In genomic region chr7:117324940-117325339, GRCh38 we compare ENCODE assay signal across 15 cellular contexts. TPM values are rescaled to one million over a fixed set of nuclear protein-coding genes. Genes with fewer than 3 reads are reported as not detected.
A peak's percentile ranks its signal among the peaks of the same experiment; 100 is the strongest.
DNase-seq lines count a peak whose midpoint lies in the region; ATAC-seq, FAIRE-seq and TF ChIP-seq lines count a peak whose summit lies in the region.
"Had no signal": no experiment of that assay in that cellular context is flagged by ENCODE, and none has a peak within 500 bp of the region (broad histone marks: within the 10 kb centered on the region; RNA-seq: fewer than 3 reads in every experiment).

No MANE protein-coding gene starts in this region.

- no peak overlapping the region for H2AFZ ChIP-seq in H9 (ENCODE audit: low read length)

- H3K23ac ChIP-seq in H9 (ENCODE audit: insufficient read length, low read depth, low read length), result no peak overlapping the region

- H3K36me3 Mint-ChIP-seq in H9 (ENCODE audit: insufficient read depth in 1 of 3, low read depth in 3 of 3), result peaks cover 0 to 11% (median 0%) of the 10 kb centered on the region in 3 experiments; a peak in 4 of 7 replicates

- DNase-seq in H9, result peak; percentile 70
- no peak for DNase-seq in kidney
- DNase-seq in HCEC 1CT, result no peak
- DNase-seq in SKM-1 treated with dmso at 0.1 percent for 144 hours (lab: John Stamatoyannopoulos, UW; ENCODE audit: unreplicated experiment), result no peak
- DNase-seq in HT-29 (ENCODE audit: low spot score), result no peak
- DNase-seq: activated naive CD4-positive, alpha-beta T cell; cerebellar nuclear complex; NCI-H524 treated with DMSO at 0.1 percent for 48 hours; T-helper 9 cell had no signal

- no CpG with 5 or more reads among the region's 4 CpGs for WGBS in H9 (ENCODE audit: extremely low coverage, insufficient read length, low lambda C conversion rate)

- no peaks in the 10 kb centered on the region for H3K79me2 ChIP-seq in H9 (ENCODE audit: insufficient read depth, low read length)

- no peak overlapping the region for H3K4ac ChIP-seq in H9 (ENCODE audit: low read depth, low read length)

- no peaks in the 10 kb centered on the region for H3K79me1 ChIP-seq in H9 (ENCODE audit: insufficient read depth, low read depth, low read length, poor library complexity, severe bottlenecking)

- H4K5ac ChIP-seq in H9 (ENCODE audit: insufficient read length, low read depth, low read length), result no peak overlapping the region

- no peak overlapping the region for H2AK5ac ChIP-seq in H9 (ENCODE audit: insufficient read length, low read length)

- no peaks in the 10 kb centered on the region for H4K20me1 ChIP-seq in H9 (ENCODE audit: control insufficient read depth, insufficient read depth, insufficient read length)
- H4K20me1 ChIP-seq: BLaER1 had no signal

- H3K23me2 ChIP-seq in H9 (ENCODE audit: insufficient read length, low read depth, low read length, poor library complexity, severe bottlenecking), result peaks cover 21% of the 10 kb centered on the region

- H3K4me1 Mint-ChIP-seq in H9, result peaks cover 9 to 22% of the 10 kb centered on the region in 2 experiments

- no peak overlapping the region for H3K14ac ChIP-seq in H9 (ENCODE audit: insufficient read depth, low read length)

- H3K27ac Mint-ChIP-seq in H9, result no peak overlapping the region

- H2BK12ac ChIP-seq in H9 (ENCODE audit: insufficient read length, low read depth, low read length), result no peak overlapping the region

- intact Hi-C loops in kidney (cut with DNase I), result no loop called here

- H4K91ac ChIP-seq in H9 (ENCODE audit: insufficient read length, low read depth, low read length), result no peak overlapping the region

- no peak overlapping the region for H2BK20ac ChIP-seq in H9 (ENCODE audit: low read depth, low read length, poor library complexity, severe bottlenecking)

- H3T11ph ChIP-seq in H9 (ENCODE audit: low read length), result no peak overlapping the region

- no peak overlapping the region for H3K56ac ChIP-seq in H9 (ENCODE audit: insufficient read length, low read depth, low read length)

- no peaks in the 10 kb centered on the region for H3K36me3 ChIP-seq in duodenal mucosa (ENCODE audit: control insufficient read depth in 1 of 2, insufficient read depth in 2 of 2, low read length in 2 of 2)
- H3K36me3 ChIP-seq in kidney (ENCODE audit: control insufficient read depth in 1 of 2, insufficient read depth in 2 of 2, low read length in 2 of 2), result no peaks in the 10 kb centered on the region
- H3K36me3 ChIP-seq in skeletal muscle satellite cell (ENCODE audit: insufficient read depth, low read length), result no peaks in the 10 kb centered on the region
- H3K36me3 ChIP-seq: BLaER1 had no signal

- peaks cover 93% of the 10 kb centered on the region for H3K27me3 Mint-ChIP-seq in H9 (ENCODE audit: low read depth)

- ATAC-seq in HG02870 (IDR thresholded peaks at IDR 0.05; ENCODE audit: unreplicated experiment), result no peak

- H4K8ac ChIP-seq in H9 (replicated peaks; ENCODE audit: insufficient read length, low read depth, low read length), result no peak overlapping the region

- H3K4me2 ChIP-seq in H9 (ENCODE audit: insufficient read depth, insufficient read length, low read length) (peak overlapping the region; percentile 70), skeletal muscle satellite cell (ENCODE audit: low read length) (peak overlapping the region; percentile 97)
- H3K4me2 ChIP-seq: BLaER1 had no signal

- no peak for TF ChIP-seq CTCF in H9 (conservative IDR thresholded peaks at IDR 0.05)
- no peak for TF ChIP-seq CTCF in kidney (IDR thresholded peaks at IDR 0.05; ENCODE audit: borderline replicate concordance, extremely low read depth, insufficient read depth)

- H3K9me3 ChIP-seq in H9 (ENCODE audit: control insufficient read depth, low read depth, low read length) (no peaks in the 10 kb centered on the region), duodenal mucosa (ENCODE audit: control insufficient read depth in 1 of 2, low read length in 2 of 2) (no peaks in the 10 kb centered on the region), kidney (ENCODE audit: control insufficient read depth in 1 of 2, low read length in 2 of 2) (no peaks in the 10 kb centered on the region), skeletal muscle satellite cell (replicated peaks; ENCODE audit: low read length) (no peaks in the 10 kb centered on the region)

- H3K9me3 Mint-ChIP-seq in H9, result peaks cover 10% of the 10 kb centered on the region in 2 experiments; a peak in 4 of 5 replicates

- H2BK5ac ChIP-seq in H9 (ENCODE audit: insufficient read length, low read length), result no peak overlapping the region

- H3K18ac ChIP-seq in H9 (ENCODE audit: insufficient read length, low read depth, low read length), result no peak overlapping the region

- no peak overlapping the region for H2BK15ac ChIP-seq in H9 (ENCODE audit: low read depth, low read length)

- no peak for FAIRE-seq in kidney (lab: Jason Lieb, UNC)

- no peak overlapping the region for H3K27ac ChIP-seq in H9 (ENCODE audit: insufficient read length, low read depth, low read length)
- H3K27ac ChIP-seq in duodenal mucosa (ENCODE audit: low read depth, low read length), result no peak overlapping the region
- H3K27ac ChIP-seq in kidney (ENCODE audit: low read depth in 2 of 2, low read length in 2 of 2), result no peak overlapping the region
- H3K27ac ChIP-seq: BLaER1, RWPE1 had no signal

- H3K4me3 ChIP-seq in duodenal mucosa (ENCODE audit: low read depth in 1 of 2, low read length in 2 of 2) (peak overlapping the region; percentile 53 to 62), kidney (ENCODE audit: low read length in 2 of 2) (peak overlapping the region; percentile 33 to 42), skeletal muscle satellite cell (ENCODE audit: low read length) (peak overlapping the region; percentile 71)
- H3K4me3 ChIP-seq: BLaER1 had no signal

- no peaks in the 10 kb centered on the region for H3K4me1 ChIP-seq in H9 (ENCODE audit: insufficient read depth, low read length)
- peaks cover 5 to 21% of the 10 kb centered on the region in 2 donors for H3K4me1 ChIP-seq in duodenal mucosa (ENCODE audit: control insufficient read depth in 1 of 2, insufficient read depth in 2 of 2, low read length in 2 of 2)
- H3K4me1 ChIP-seq in kidney (ENCODE audit: control insufficient read depth in 1 of 2, insufficient read depth in 1 of 2, low read depth in 1 of 2, low read length in 2 of 2), result peaks cover 0 to 9% of the 10 kb centered on the region in 2 donors
- H3K4me1 ChIP-seq in skeletal muscle satellite cell (ENCODE audit: control insufficient read depth, insufficient read depth, low read length), result peaks cover 24% of the 10 kb centered on the region
- H3K4me1 ChIP-seq: BLaER1 had no signal

- no peak overlapping the region for H2BK120ac ChIP-seq in H9 (ENCODE audit: low read depth, low read length, poor library complexity, severe bottlenecking)

- peak overlapping the region; percentile 70 to 89 for H3K4me3 Mint-ChIP-seq in H9

- no peak overlapping the region for H3K9ac ChIP-seq in H9 (ENCODE audit: extremely low read depth, insufficient read length, low read length)
- no peak overlapping the region for H3K9ac ChIP-seq in duodenal mucosa (ENCODE audit: low read depth in 1 of 2, low read length in 2 of 2)
- H3K9ac ChIP-seq in kidney (ENCODE audit: low read length in 2 of 2), result no peak overlapping the region
- H3K9ac ChIP-seq in skeletal muscle satellite cell (ENCODE audit: low read depth, low read length), result no peak overlapping the region
- H3K9ac ChIP-seq: BLaER1 had no signal

- H3K27me3 ChIP-seq in H9 (ENCODE audit: insufficient read depth, low read length), result peaks cover 61% of the 10 kb centered on the region
- peaks cover 52% of the 10 kb centered on the region in 2 donors for H3K27me3 ChIP-seq in duodenal mucosa (ENCODE audit: control insufficient read depth in 1 of 2, insufficient read depth in 2 of 2, low read length in 2 of 2)
- H3K27me3 ChIP-seq in skeletal muscle satellite cell (ENCODE audit: control insufficient read depth, insufficient read depth, low read length), result peaks cover 53% of the 10 kb centered on the region
- H3K27me3 ChIP-seq: BLaER1 had no signal

RNA-seq across cellular contexts. Expression of gene WNT2, which starts 2.1 kb away (rescaled TPM):
- not detected in 2 replicates for total RNA-seq in H9 (2021)
- 0.57 TPM for total RNA-seq in kidney
- polyA plus RNA-seq in kidney (ENCODE audit: insufficient read depth, low read depth, low replicate concordance), result 0.49 TPM
- 0.22 TPM in 1 of 2 replicates, not detected in the other for total RNA-seq in skeletal muscle satellite cell (2012; rRNA removed)
- total RNA-seq in HT-29 (2014; rRNA removed; shearing (Covaris generic)), result not detected in 2 replicates
- total RNA-seq: esophagus mucosa had no signal
